Comparison of ENCODE assay signal across 4 cellular contexts in the genomic region with DNA sequence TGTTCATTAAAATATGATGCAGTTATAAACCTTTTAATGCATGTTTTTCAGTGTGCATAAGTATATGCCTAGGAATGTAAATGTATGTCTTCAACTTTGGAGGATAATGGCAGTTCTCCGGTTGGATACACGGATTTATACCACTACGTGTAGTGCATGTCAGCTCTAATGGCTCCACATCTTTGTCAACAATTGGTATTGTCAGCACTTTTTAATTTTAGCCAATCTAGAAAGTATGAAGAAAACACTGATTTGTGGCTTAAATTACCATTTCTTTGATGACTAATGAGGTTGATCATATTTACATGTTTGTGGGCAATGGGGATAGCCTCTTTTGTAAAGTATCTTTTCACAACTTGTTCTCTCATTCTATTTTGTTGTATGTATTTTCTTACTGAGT.
A peak's percentile ranks its signal among the peaks of the same experiment; 100 is the strongest.
TF ChIP-seq lines count a peak whose summit lies in the region.

No MANE protein-coding gene starts in this region.

TF ChIP-seq in HepG2, 621 proteins besides CTCF, POLR2A, EP300 and RAD21 (continues in another document):
- TF ChIP-seq SOX5 (CRISPR knock-in tag; IDR thresholded peaks at IDR 0.05; ENCODE audit: borderline replicate concordance) (no peak), MAFK (conservative IDR thresholded peaks at IDR 0.05 in 1 of 2, IDR thresholded peaks at IDR 0.05 in 1 of 2; ENCODE audit: low read length in 2 of 2) (peak; percentile 82 to 92), MAFF (IDR thresholded peaks at IDR 0.05; ENCODE audit: low read depth, low read length) (peak; percentile 88), HIVEP1 (CRISPR knock-in tag; IDR thresholded peaks at IDR 0.05) (no peak)
- TF ChIP-seq, protein P1, sequence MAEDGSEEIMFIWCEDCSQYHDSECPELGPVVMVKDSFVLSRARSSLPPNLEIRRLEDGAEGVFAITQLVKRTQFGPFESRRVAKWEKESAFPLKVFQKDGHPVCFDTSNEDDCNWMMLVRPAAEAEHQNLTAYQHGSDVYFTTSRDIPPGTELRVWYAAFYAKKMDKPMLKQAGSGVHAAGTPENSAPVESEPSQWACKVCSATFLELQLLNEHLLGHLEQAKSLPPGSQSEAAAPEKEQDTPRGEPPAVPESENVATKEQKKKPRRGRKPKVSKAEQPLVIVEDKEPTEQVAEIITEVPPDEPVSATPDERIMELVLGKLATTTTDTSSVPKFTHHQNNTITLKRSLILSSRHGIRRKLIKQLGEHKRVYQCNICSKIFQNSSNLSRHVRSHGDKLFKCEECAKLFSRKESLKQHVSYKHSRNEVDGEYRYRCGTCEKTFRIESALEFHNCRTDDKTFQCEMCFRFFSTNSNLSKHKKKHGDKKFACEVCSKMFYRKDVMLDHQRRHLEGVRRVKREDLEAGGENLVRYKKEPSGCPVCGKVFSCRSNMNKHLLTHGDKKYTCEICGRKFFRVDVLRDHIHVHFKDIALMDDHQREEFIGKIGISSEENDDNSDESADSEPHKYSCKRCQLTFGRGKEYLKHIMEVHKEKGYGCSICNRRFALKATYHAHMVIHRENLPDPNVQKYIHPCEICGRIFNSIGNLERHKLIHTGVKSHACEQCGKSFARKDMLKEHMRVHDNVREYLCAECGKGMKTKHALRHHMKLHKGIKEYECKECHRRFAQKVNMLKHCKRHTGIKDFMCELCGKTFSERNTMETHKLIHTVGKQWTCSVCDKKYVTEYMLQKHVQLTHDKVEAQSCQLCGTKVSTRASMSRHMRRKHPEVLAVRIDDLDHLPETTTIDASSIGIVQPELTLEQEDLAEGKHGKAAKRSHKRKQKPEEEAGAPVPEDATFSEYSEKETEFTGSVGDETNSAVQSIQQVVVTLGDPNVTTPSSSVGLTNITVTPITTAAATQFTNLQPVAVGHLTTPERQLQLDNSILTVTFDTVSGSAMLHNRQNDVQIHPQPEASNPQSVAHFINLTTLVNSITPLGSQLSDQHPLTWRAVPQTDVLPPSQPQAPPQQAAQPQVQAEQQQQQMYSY (CRISPR knock-in tag; IDR thresholded peaks at IDR 0.05) = no peak
- TF ChIP-seq, protein P2, sequence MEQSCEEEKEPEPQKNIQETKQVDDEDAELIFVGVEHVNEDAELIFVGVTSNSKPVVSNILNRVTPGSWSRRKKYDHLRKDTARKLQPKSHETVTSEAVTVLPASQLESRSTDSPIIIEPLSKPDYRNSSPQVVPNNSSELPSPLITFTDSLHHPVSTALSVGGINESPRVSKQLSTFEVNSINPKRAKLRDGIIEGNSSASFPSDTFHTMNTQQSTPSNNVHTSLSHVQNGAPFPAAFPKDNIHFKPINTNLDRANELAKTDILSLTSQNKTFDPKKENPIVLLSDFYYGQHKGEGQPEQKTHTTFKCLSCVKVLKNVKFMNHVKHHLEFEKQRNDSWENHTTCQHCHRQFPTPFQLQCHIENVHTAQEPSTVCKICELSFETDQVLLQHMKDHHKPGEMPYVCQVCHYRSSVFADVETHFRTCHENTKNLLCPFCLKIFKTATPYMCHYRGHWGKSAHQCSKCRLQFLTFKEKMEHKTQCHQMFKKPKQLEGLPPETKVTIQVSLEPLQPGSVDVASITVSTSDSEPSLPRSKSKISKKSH (CRISPR knock-in tag; IDR thresholded peaks at IDR 0.05; ENCODE audit: borderline replicate concordance) = no peak

TF ChIP-seq in A549, 52 proteins besides CTCF, POLR2A, EP300 and RAD21:
- TF ChIP-seq MAFK (IDR thresholded peaks at IDR 0.05; ENCODE audit: partially characterized antibody) = peak; percentile 64
- TF ChIP-seq JUN (IDR thresholded peaks at IDR 0.05) = no peak

TF ChIP-seq in IMR-90, 13 proteins besides CTCF, POLR2A, EP300 and RAD21:
- TF ChIP-seq MAZ (IDR thresholded peaks at IDR 0.05; ENCODE audit: borderline replicate concordance, low read depth, low read length) (no peak), MAFK (IDR thresholded peaks at IDR 0.05; ENCODE audit: low read depth, low read length) (peak; percentile 77)

TF ChIP-seq in K562, 482 proteins besides CTCF, POLR2A, EP300 and RAD21 (continues in another document):
- TF ChIP-seq RBM17 (IDR thresholded peaks at IDR 0.05; ENCODE audit: borderline replicate concordance, low read depth, low read length) (no peak), SIRT6 (IDR thresholded peaks at IDR 0.05; ENCODE audit: low read depth, low read length) (no peak), MEF2D (tag; conservative IDR thresholded peaks at IDR 0.05; ENCODE audit: low read depth) (no peak), NR4A1 (CRISPR knock-in tag; IDR thresholded peaks at IDR 0.05) (no peak), NR4A1 (tag; IDR thresholded peaks at IDR 0.05) (no peak), SP1 (CRISPR knock-in tag; IDR thresholded peaks at IDR 0.05) (no peak), MAZ (CRISPR knock-in tag; conservative IDR thresholded peaks at IDR 0.05 in 1 of 2, IDR thresholded peaks at IDR 0.05 in 1 of 2) (no peak), CCAR2 (IDR thresholded peaks at IDR 0.05; ENCODE audit: low read depth, low read length) (no peak), ZNF197 (CRISPR knock-in tag; IDR thresholded peaks at IDR 0.05; ENCODE audit: low read depth) (no peak), LARP7 (IDR thresholded peaks at IDR 0.05) (no peak), BRD9 (IDR thresholded peaks at IDR 0.05; ENCODE audit: low read depth, partially characterized antibody) (no peak), HEY1 (CRISPR knock-in tag; IDR thresholded peaks at IDR 0.05; ENCODE audit: borderline replicate concordance) (no peak), ZNF445 (CRISPR knock-in tag; IDR thresholded peaks at IDR 0.05; ENCODE audit: low read depth) (no peak), HNRNPK (IDR thresholded peaks at IDR 0.05; ENCODE audit: low read depth, low read length, poor library complexity, severe bottlenecking) (no peak), ZNF316 (IDR thresholded peaks at IDR 0.05) (peak; percentile 81), MAFF (IDR thresholded peaks at IDR 0.05; ENCODE audit: low read length) (peak; percentile 62; the same call in 1 of the 2 replicates), MAFK (IDR thresholded peaks at IDR 0.05; ENCODE audit: low read length) (peak; percentile 58), FOXJ2 (tag; IDR thresholded peaks at IDR 0.05) (no peak), MAFG (tag; conservative IDR thresholded peaks at IDR 0.05) (peak; percentile 55), RHOXF2B (CRISPR knock-in tag; conservative IDR thresholded peaks at IDR 0.05) (no peak), TEAD4 (IDR thresholded peaks at IDR 0.05; ENCODE audit: low read length) (no peak), TEAD4 (CRISPR knock-in tag; IDR thresholded peaks at IDR 0.05; ENCODE audit: borderline replicate concordance) (no peak), SPI1 (IDR thresholded peaks at IDR 0.05; ENCODE audit: borderline replicate concordance, low read depth, low read length) (no peak), POU5F1 (IDR thresholded peaks at IDR 0.05; ENCODE audit: borderline replicate concordance, low read depth, low read length, partially characterized antibody) (no peak), RCOR1 (IDR thresholded peaks at IDR 0.05; ENCODE audit: borderline replicate concordance in 1 of 2, low read depth in 2 of 2, low read length in 2 of 2) (no peak), TEAD1 (CRISPR knock-in tag; IDR thresholded peaks at IDR 0.05) (no peak), SIN3A (IDR thresholded peaks at IDR 0.05; ENCODE audit: borderline replicate concordance in 2 of 2, control insufficient read depth in 1 of 2, low read depth in 2 of 2, low read length in 2 of 2) (no peak), C11orf30 (IDR thresholded peaks at IDR 0.05; ENCODE audit: low read depth) (peak; percentile 57)
- TF ChIP-seq, protein P3, sequence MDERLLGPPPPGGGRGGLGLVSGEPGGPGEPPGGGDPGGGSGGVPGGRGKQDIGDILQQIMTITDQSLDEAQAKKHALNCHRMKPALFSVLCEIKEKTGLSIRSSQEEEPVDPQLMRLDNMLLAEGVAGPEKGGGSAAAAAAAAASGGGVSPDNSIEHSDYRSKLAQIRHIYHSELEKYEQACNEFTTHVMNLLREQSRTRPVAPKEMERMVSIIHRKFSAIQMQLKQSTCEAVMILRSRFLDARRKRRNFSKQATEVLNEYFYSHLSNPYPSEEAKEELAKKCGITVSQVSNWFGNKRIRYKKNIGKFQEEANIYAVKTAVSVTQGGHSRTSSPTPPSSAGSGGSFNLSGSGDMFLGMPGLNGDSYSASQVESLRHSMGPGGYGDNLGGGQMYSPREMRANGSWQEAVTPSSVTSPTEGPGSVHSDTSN (CRISPR knock-in tag; IDR thresholded peaks at IDR 0.05; ENCODE audit: low read depth) = no peak
- TF ChIP-seq, protein P3 (tag; conservative IDR thresholded peaks at IDR 0.05; ENCODE audit: low read depth) = no peak
- TF ChIP-seq, protein P4, sequence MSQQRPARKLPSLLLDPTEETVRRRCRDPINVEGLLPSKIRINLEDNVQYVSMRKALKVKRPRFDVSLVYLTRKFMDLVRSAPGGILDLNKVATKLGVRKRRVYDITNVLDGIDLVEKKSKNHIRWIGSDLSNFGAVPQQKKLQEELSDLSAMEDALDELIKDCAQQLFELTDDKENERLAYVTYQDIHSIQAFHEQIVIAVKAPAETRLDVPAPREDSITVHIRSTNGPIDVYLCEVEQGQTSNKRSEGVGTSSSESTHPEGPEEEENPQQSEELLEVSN (IDR thresholded peaks at IDR 0.05; ENCODE audit: borderline replicate concordance in 1 of 2, extremely low read depth in 1 of 2, insufficient read depth in 1 of 2, insufficient read length in 1 of 2, low read depth in 1 of 2, low read length in 1 of 2, poor library complexity in 1 of 2, severe bottlenecking in 1 of 2) = no peak
- TF ChIP-seq, protein P5, sequence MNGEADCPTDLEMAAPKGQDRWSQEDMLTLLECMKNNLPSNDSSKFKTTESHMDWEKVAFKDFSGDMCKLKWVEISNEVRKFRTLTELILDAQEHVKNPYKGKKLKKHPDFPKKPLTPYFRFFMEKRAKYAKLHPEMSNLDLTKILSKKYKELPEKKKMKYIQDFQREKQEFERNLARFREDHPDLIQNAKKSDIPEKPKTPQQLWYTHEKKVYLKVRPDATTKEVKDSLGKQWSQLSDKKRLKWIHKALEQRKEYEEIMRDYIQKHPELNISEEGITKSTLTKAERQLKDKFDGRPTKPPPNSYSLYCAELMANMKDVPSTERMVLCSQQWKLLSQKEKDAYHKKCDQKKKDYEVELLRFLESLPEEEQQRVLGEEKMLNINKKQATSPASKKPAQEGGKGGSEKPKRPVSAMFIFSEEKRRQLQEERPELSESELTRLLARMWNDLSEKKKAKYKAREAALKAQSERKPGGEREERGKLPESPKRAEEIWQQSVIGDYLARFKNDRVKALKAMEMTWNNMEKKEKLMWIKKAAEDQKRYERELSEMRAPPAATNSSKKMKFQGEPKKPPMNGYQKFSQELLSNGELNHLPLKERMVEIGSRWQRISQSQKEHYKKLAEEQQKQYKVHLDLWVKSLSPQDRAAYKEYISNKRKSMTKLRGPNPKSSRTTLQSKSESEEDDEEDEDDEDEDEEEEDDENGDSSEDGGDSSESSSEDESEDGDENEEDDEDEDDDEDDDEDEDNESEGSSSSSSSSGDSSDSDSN (IDR thresholded peaks at IDR 0.05; ENCODE audit: borderline replicate concordance in 1 of 2, low read depth in 2 of 2, low read length in 2 of 2) = no peak
- TF ChIP-seq, protein P6, sequence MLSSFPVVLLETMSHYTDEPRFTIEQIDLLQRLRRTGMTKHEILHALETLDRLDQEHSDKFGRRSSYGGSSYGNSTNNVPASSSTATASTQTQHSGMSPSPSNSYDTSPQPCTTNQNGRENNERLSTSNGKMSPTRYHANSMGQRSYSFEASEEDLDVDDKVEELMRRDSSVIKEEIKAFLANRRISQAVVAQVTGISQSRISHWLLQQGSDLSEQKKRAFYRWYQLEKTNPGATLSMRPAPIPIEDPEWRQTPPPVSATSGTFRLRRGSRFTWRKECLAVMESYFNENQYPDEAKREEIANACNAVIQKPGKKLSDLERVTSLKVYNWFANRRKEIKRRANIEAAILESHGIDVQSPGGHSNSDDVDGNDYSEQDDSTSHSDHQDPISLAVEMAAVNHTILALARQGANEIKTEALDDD (IDR thresholded peaks at IDR 0.05) = no peak
- TF ChIP-seq, protein P7, sequence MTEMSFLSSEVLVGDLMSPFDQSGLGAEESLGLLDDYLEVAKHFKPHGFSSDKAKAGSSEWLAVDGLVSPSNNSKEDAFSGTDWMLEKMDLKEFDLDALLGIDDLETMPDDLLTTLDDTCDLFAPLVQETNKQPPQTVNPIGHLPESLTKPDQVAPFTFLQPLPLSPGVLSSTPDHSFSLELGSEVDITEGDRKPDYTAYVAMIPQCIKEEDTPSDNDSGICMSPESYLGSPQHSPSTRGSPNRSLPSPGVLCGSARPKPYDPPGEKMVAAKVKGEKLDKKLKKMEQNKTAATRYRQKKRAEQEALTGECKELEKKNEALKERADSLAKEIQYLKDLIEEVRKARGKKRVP (CRISPR knock-in tag; IDR thresholded peaks at IDR 0.05) = no peak
- TF ChIP-seq, protein P8, sequence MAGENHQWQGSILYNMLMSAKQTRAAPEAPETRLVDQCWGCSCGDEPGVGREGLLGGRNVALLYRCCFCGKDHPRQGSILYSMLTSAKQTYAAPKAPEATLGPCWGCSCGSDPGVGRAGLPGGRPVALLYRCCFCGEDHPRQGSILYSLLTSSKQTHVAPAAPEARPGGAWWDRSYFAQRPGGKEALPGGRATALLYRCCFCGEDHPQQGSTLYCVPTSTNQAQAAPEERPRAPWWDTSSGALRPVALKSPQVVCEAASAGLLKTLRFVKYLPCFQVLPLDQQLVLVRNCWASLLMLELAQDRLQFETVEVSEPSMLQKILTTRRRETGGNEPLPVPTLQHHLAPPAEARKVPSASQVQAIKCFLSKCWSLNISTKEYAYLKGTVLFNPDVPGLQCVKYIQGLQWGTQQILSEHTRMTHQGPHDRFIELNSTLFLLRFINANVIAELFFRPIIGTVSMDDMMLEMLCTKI (IDR thresholded peaks at IDR 0.05; ENCODE audit: partially characterized antibody) = no peak
- TF ChIP-seq, protein P9, sequence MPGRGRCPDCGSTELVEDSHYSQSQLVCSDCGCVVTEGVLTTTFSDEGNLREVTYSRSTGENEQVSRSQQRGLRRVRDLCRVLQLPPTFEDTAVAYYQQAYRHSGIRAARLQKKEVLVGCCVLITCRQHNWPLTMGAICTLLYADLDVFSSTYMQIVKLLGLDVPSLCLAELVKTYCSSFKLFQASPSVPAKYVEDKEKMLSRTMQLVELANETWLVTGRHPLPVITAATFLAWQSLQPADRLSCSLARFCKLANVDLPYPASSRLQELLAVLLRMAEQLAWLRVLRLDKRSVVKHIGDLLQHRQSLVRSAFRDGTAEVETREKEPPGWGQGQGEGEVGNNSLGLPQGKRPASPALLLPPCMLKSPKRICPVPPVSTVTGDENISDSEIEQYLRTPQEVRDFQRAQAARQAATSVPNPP (IDR thresholded peaks at IDR 0.05; ENCODE audit: borderline replicate concordance, insufficient read depth, insufficient read length) = no peak
